In genomic region chr3:39190281-39191025, GRCh38 we compare ENCODE assay signal across 14 cellular contexts. TPM values are rescaled to one million over a fixed set of nuclear protein-coding genes. Genes with fewer than 3 reads are reported as not detected.
DNase-seq lines count a peak whose midpoint lies in the region; ATAC-seq and TF ChIP-seq lines count a peak whose summit lies in the region.
"Had no signal": no experiment of that assay in that cellular context is flagged by ENCODE, and none has a peak within 500 bp of the region (broad histone marks: within the 10 kb centered on the region; RNA-seq: fewer than 3 reads in every experiment).

No MANE protein-coding gene starts in this region.

- no peak overlapping the region for H4K5ac ChIP-seq in IMR-90 (ENCODE audit: low read depth, low read length)

- no peak overlapping the region for H2BK5ac ChIP-seq in IMR-90 (ENCODE audit: low read depth, low read length, poor library complexity, severe bottlenecking)

- intact Hi-C loops in IMR-90 (cut with micrococcal nuclease), result loop anchor here (1.0 kb wide), 1 partner anchor 98 kb away; no protein-coding TSS in a partner anchor

- no peak overlapping the region for H3K14ac ChIP-seq in IMR-90 (replicated peaks; ENCODE audit: low read depth, low read length)

- no peak overlapping the region for H3K4me3 ChIP-seq in BLaER1
- no peak overlapping the region for H3K4me3 ChIP-seq in IMR-90 (ENCODE audit: insufficient read depth, low read depth, low read length)
- H3K4me3 ChIP-seq in cardiac muscle cell, result peak overlapping the region; percentile 61
- no peak overlapping the region for H3K4me3 ChIP-seq in neural progenitor cell
- H3K4me3 ChIP-seq: tibial nerve had no signal

- ATAC-seq in IMR-90 (ENCODE audit: low read depth), result no peak
- no peak for ATAC-seq in GM19467 (IDR thresholded peaks at IDR 0.05; ENCODE audit: unreplicated experiment)
- no peak for ATAC-seq in HG03175 (IDR thresholded peaks at IDR 0.05; ENCODE audit: unreplicated experiment)
- ATAC-seq in GM18502 (IDR thresholded peaks at IDR 0.05; ENCODE audit: poor library complexity, unreplicated experiment), result no peak

- H3K27ac ChIP-seq in BLaER1, result peak overlapping the region; percentile 54; the same call in 1 of the 2 replicates
- no peak overlapping the region for H3K27ac ChIP-seq in IMR-90 (ENCODE audit: insufficient read depth, low read length)
- peak overlapping the region; percentile 99 for H3K27ac ChIP-seq in cardiac muscle cell
- H3K27ac ChIP-seq in neural progenitor cell, result no peak overlapping the region

- H2AK9ac ChIP-seq in IMR-90 (replicated peaks; ENCODE audit: low read depth, low read length, poor library complexity), result peak overlapping the region; percentile 77

- no peak for TF ChIP-seq RAD21 in IMR-90 (IDR thresholded peaks at IDR 0.05; ENCODE audit: low read length)

- H3K79me2 ChIP-seq in neural progenitor cell (ENCODE audit: low read depth), result no peaks in the 10 kb centered on the region

- no peak for TF ChIP-seq POLR2A in IMR-90 (IDR thresholded peaks at IDR 0.05; ENCODE audit: low read depth, low read length)

- H3K79me1 ChIP-seq in IMR-90 (ENCODE audit: low read depth in 1 of 2, low read length in 2 of 2), result no peaks in the 10 kb centered on the region

- H3K18ac ChIP-seq in IMR-90 (ENCODE audit: low read depth, low read length), result no peak overlapping the region

- peak overlapping the region; percentile 73 for H3K27ac Mint-ChIP-seq in neural progenitor cell
- H3K27ac Mint-ChIP-seq: mesothelial cell of epicardium had no signal

- dilution Hi-C loops in IMR-90 (cut with HindIII; ENCODE audit: low sequenced_read_pairs, unreplicated experiment), result no loop called here

- no peaks in the 10 kb centered on the region for H3K36me3 ChIP-seq in BLaER1
- no peaks in the 10 kb centered on the region for H3K36me3 ChIP-seq in IMR-90 (ENCODE audit: control insufficient read depth, insufficient read depth, low read length)
- peaks cover 38% of the 10 kb centered on the region for H3K36me3 ChIP-seq in cardiac muscle cell
- no peaks in the 10 kb centered on the region for H3K36me3 ChIP-seq in neural progenitor cell
- H3K36me3 ChIP-seq: tibial nerve had no signal

- H3K23ac ChIP-seq in IMR-90 (ENCODE audit: low read depth, low read length), result no peak overlapping the region

- POLR2A ChIA-PET in IMR-90 (lab: Charles Lee; ENCODE audit: unreplicated experiment), result no interaction called here

- no peaks in the 10 kb centered on the region for H3K9me3 Mint-ChIP-seq in neural progenitor cell
- H3K9me3 Mint-ChIP-seq: central memory CD8-positive, alpha-beta T cell; IgD-negative memory B cell; mesothelial cell of epicardium had no signal

- peaks cover 12% of the 10 kb centered on the region for H3K9me1 ChIP-seq in IMR-90 (ENCODE audit: insufficient read depth, low read length)

- H3K27me3 Mint-ChIP-seq in neural progenitor cell (ENCODE audit: insufficient read depth, low read depth), result peaks cover 10% of the 10 kb centered on the region
- H3K27me3 Mint-ChIP-seq: central memory CD8-positive, alpha-beta T cell had no signal

- H3K4ac ChIP-seq in IMR-90 (ENCODE audit: low read depth, low read length), result no peak overlapping the region

- H3K56ac ChIP-seq in IMR-90 (ENCODE audit: extremely low read depth, insufficient read depth, low read length), result no peak overlapping the region

- H2BK120ac ChIP-seq in IMR-90 (ENCODE audit: low read depth, low read length), result no peak overlapping the region

- H2AK5ac ChIP-seq in IMR-90 (ENCODE audit: low read depth, low read length), result no peak overlapping the region

- H3K27me3 ChIP-seq in BLaER1 (no peaks in the 10 kb centered on the region), IMR-90 (ENCODE audit: control insufficient read depth, insufficient read depth, low read length) (no peaks in the 10 kb centered on the region), cardiac muscle cell (no peaks in the 10 kb centered on the region), neural progenitor cell (no peaks in the 10 kb centered on the region)
- H3K27me3 ChIP-seq: tibial nerve had no signal

- peaks cover 8% of the 10 kb centered on the region for H3K4me1 Mint-ChIP-seq in neural progenitor cell

- no peak overlapping the region for H3K4me3 Mint-ChIP-seq in neural progenitor cell
- H3K4me3 Mint-ChIP-seq: central memory CD8-positive, alpha-beta T cell; IgD-negative memory B cell; mesothelial cell of epicardium had no signal

- H4K20me1 ChIP-seq in BLaER1 (no peaks in the 10 kb centered on the region), IMR-90 (ENCODE audit: insufficient read depth, low read length) (no peaks in the 10 kb centered on the region; the same call in 1 of the 2 replicates), neural progenitor cell (ENCODE audit: low read depth) (no peaks in the 10 kb centered on the region)

- no peak for TF ChIP-seq CTCF in IMR-90 (conservative IDR thresholded peaks at IDR 0.05; ENCODE audit: low read depth, low read length)
- no peak for TF ChIP-seq CTCF in cardiac muscle cell (IDR thresholded peaks at IDR 0.05; ENCODE audit: low read depth, low read length)
- no peak for TF ChIP-seq CTCF in neural progenitor cell (IDR thresholded peaks at IDR 0.05)

- no peak overlapping the region for H2BK15ac ChIP-seq in IMR-90 (ENCODE audit: low read depth, low read length)

- CTCF ChIA-PET in IMR-90 (lab: Yijun Ruan, JAX), result interaction anchor here (1.1 to 3.0 kb wide), 5 partner anchors 12 to 102 kb away, joined by 3 to 13 read pairs (median 4); partner anchors contain the start of gene CX3CR1

- no peaks in the 10 kb centered on the region for H3K36me3 Mint-ChIP-seq in neural progenitor cell
- H3K36me3 Mint-ChIP-seq: IgD-negative memory B cell, mesothelial cell of epicardium had no signal

- H3K4me1 ChIP-seq in BLaER1 (peaks cover 45% of the 10 kb centered on the region), IMR-90 (ENCODE audit: control insufficient read depth, insufficient read depth, low read length) (peaks cover 9% of the 10 kb centered on the region), cardiac muscle cell (ENCODE audit: low read depth) (peaks cover 23% of the 10 kb centered on the region), neural progenitor cell (no peaks in the 10 kb centered on the region)

- in situ Hi-C loops in IMR-90 (cut with MboI; ENCODE audit: low sequenced_read_pairs), result loop anchor here (5.0 kb wide), 1 partner anchor 92 kb away; the partner anchor contains the start of gene CX3CR1

- DNase-seq in IMR-90 (no peak), cardiac muscle cell (ENCODE audit: low read depth in 1 of 2, low spot score in 1 of 2) (peak in 1 of 2 donors; percentile 86), neural progenitor cell (ENCODE audit: low spot score) (no peak), cerebellum (ENCODE audit: low spot score) (no peak)

- no CpG with 5 or more reads among the region's 7 CpGs for WGBS in IMR-90 (ENCODE audit: extremely low coverage in 2 of 2, insufficient read length in 1 of 2), 2 experiments

- H3K9me3 ChIP-seq in BLaER1, result no peaks in the 10 kb centered on the region
- no peaks in the 10 kb centered on the region for H3K9me3 ChIP-seq in IMR-90 (ENCODE audit: control insufficient read depth, insufficient read depth, low read length)
- no peaks in the 10 kb centered on the region for H3K9me3 ChIP-seq in cardiac muscle cell (ENCODE audit: low read depth)
- no peaks in the 10 kb centered on the region for H3K9me3 ChIP-seq in neural progenitor cell (ENCODE audit: low read depth)
- H3K9me3 ChIP-seq: SK-N-SH, tibial nerve had no signal

- no peak overlapping the region for H4K8ac ChIP-seq in IMR-90 (ENCODE audit: low read depth in 2 of 2, low read length in 2 of 2)

- H3K9ac ChIP-seq in BLaER1 (no peak overlapping the region), IMR-90 (ENCODE audit: low read depth, low read length) (no peak overlapping the region), neural progenitor cell (no peak overlapping the region)
- H3K9ac ChIP-seq: SK-N-SH had no signal

- H2AFZ ChIP-seq in IMR-90 (replicated peaks; ENCODE audit: low read length, poor library complexity) (no peak overlapping the region), neural progenitor cell (replicated peaks) (no peak overlapping the region)

- H3K4me2 ChIP-seq in BLaER1, result peak overlapping the region; percentile 72
- no peak overlapping the region for H3K4me2 ChIP-seq in IMR-90 (ENCODE audit: low read depth, low read length)
- no peak overlapping the region for H3K4me2 ChIP-seq in neural progenitor cell
- H3K4me2 ChIP-seq: SK-N-SH had no signal

- H3F3A ChIP-seq in neural progenitor cell (ENCODE audit: low read depth), result no peaks in the 10 kb centered on the region

- no peak overlapping the region for H2BK20ac ChIP-seq in IMR-90 (ENCODE audit: low read depth, low read length)

- H4K91ac ChIP-seq in IMR-90 (ENCODE audit: insufficient read depth, low read depth, low read length), result no peak overlapping the region

- no TSS peak for BruUV-seq in IMR-90 (replicated peaks; lab: Mats Ljungman, UMichigan)

TF ChIP-seq in IMR-90, 13 proteins besides CTCF, POLR2A, EP300 and RAD21 (continues in another document):
- TF ChIP-seq MAZ (IDR thresholded peaks at IDR 0.05; ENCODE audit: borderline replicate concordance, low read depth, low read length) (no peak), FOS (IDR thresholded peaks at IDR 0.05; ENCODE audit: low read depth, low read length) (no peak), NFE2L2 (IDR thresholded peaks at IDR 0.05; ENCODE audit: low read depth, low read length) (no peak), CHD1 (IDR thresholded peaks at IDR 0.05; ENCODE audit: low read depth, low read length) (no peak), RFX5 (IDR thresholded peaks at IDR 0.05; ENCODE audit: low read depth, low read length) (no peak)

RNA-seq across cellular contexts. Expression of gene XIRP1, which starts 1.9 kb away (rescaled TPM):
- under 0.01 TPM in 2 replicates for total RNA-seq in IMR-90 (2012; rRNA removed)
- polyA plus RNA-seq in IMR-90 (2012; rRNA removed), result 0.03 and 0.07 TPM in 2 replicates
- 0.04 TPM in 2 replicates for polyA plus RNA-seq in IMR-90 (2012; cell fraction: cytosol; rRNA removed)
- polyA plus RNA-seq in IMR-90 (2012; cell fraction: nucleus; rRNA removed; ENCODE audit: low replicate concordance), result 0.15 and 0.25 TPM in 2 replicates
- 195 and 315 TPM in 2 replicates for total RNA-seq in cardiac muscle cell
- polyA plus RNA-seq in cardiac muscle cell, result 136 and 199 TPM in 2 replicates
- total RNA-seq in neural progenitor cell (ENCODE audit: low replicate concordance), result not detected in 2 replicates
- not detected for total RNA-seq in cerebellum
- total RNA-seq: Daoy, mesothelial cell of epicardium, tibial nerve had no signal
- polyA plus RNA-seq: IgD-negative memory B cell, SK-N-SH had no signal

RNA-seq across cellular contexts. Expression of gene CSRNP1, which starts 37.1 kb away (rescaled TPM):
- total RNA-seq in IMR-90 (2012; rRNA removed), result 22.8 TPM in 2 replicates
- 16.5 and 23.1 TPM in 2 replicates for polyA plus RNA-seq in IMR-90 (2012; rRNA removed)
- polyA plus RNA-seq in IMR-90 (2012; cell fraction: cytosol; rRNA removed), result 22.5 and 41.4 TPM in 2 replicates
- 80.9 and 92.7 TPM in 2 replicates for polyA plus RNA-seq in IMR-90 (2012; cell fraction: nucleus; rRNA removed; ENCODE audit: low replicate concordance)
- total RNA-seq in cardiac muscle cell, result 11.0 and 13.6 TPM in 2 replicates
- 9.6 and 11.7 TPM in 2 replicates for polyA plus RNA-seq in cardiac muscle cell
- total RNA-seq in neural progenitor cell (ENCODE audit: low replicate concordance), result 1.9 and 6.5 TPM in 2 replicates
- total RNA-seq in cerebellum, result 5.4 TPM

Comparison
In these comparisons a context has a peak if more than half of its experiments do, and no peak if none do; other contexts are left out.
1. H3K27ac ChIP-seq: peak in BLaER1 (single experiment) and cardiac muscle cell (single experiment); none in IMR-90 (single experiment) and neural progenitor cell (single experiment).
2. RNA of gene XIRP1, which starts 1.9 kb away (total RNA-seq): 195 to 315 TPM in cardiac muscle cell; under 0.01 TPM in IMR-90, not detected in neural progenitor cell and not detected in cerebellum (single experiment); every median in the first group is over 100 times any median in the second.